1 cellular context compared by ENCODE assay signal in genomic region chr1:9589719-9590157, GRCh38.
TF ChIP-seq lines count a peak whose summit lies in the region.

No MANE protein-coding gene starts in this region.

TF ChIP-seq in IMR-90, 13 proteins besides CTCF, POLR2A, EP300 and RAD21 (continued from another document):
- TF ChIP-seq USF2 (IDR thresholded peaks at IDR 0.05; ENCODE audit: low read depth, low read length) (no peak), CHD1 (IDR thresholded peaks at IDR 0.05; ENCODE audit: low read depth, low read length) (no peak), MAZ (IDR thresholded peaks at IDR 0.05; ENCODE audit: borderline replicate concordance, low read depth, low read length) (no peak), BHLHE40 (IDR thresholded peaks at IDR 0.05; ENCODE audit: low read depth, low read length) (no peak), RFX5 (IDR thresholded peaks at IDR 0.05; ENCODE audit: low read depth, low read length) (no peak), ELK1 (IDR thresholded peaks at IDR 0.05; ENCODE audit: borderline replicate concordance, low read depth, low read length) (no peak), NFE2L2 (IDR thresholded peaks at IDR 0.05; ENCODE audit: low read depth, low read length) (no peak), MAFK (IDR thresholded peaks at IDR 0.05; ENCODE audit: low read depth, low read length) (no peak), SMC3 (IDR thresholded peaks at IDR 0.05; ENCODE audit: low read depth, low read length) (no peak), CEBPB (IDR thresholded peaks at IDR 0.05; ENCODE audit: low read depth, low read length) (no peak)
